ENCODE assay signal across 21 cellular contexts in genomic region chr12:52434096-52434733, GRCh38. TPM values are rescaled to one million over a fixed set of nuclear protein-coding genes. Genes with fewer than 3 reads are reported as not detected.
DNase-seq lines count a peak whose midpoint lies in the region; ATAC-seq and TF ChIP-seq lines count a peak whose summit lies in the region.
"Had no signal": no experiment of that assay in that cellular context is flagged by ENCODE, and none has a peak within 500 bp of the region (broad histone marks: within the 10 kb centered on the region; RNA-seq: fewer than 3 reads in every experiment).

Gene KRT75 (minus strand): TSS chr12:52434371. CDS start chr12:52434304, 67 bp downstream.

- H3K27ac ChIP-seq in A673 (ENCODE audit: low read depth, low read length, poor library complexity, severe bottlenecking) (no peak within 1 kb of the TSS), HEK293 (ENCODE audit: extremely low read depth, low read depth, low read length) (no peak within 1 kb of the TSS), WERI-Rb-1 (no peak within 1 kb of the TSS)
- H3K27ac ChIP-seq: stomach, uterus had no signal

- H3K9me3 ChIP-seq in A673 (ENCODE audit: low read depth, low read length, poor library complexity, severe bottlenecking) (no peaks in the 10 kb centered on the region), HEK293 (ENCODE audit: control insufficient read depth, insufficient read depth, low read depth, low read length) (no peaks in the 10 kb centered on the region), WERI-Rb-1 (ENCODE audit: severe bottlenecking) (no peaks in the 10 kb centered on the region)
- H3K9me3 ChIP-seq: stomach, uterus had no signal

- CTCF ChIA-PET in A673 (lab: Charles Lee): no interaction called here
- CTCF ChIA-PET in HEK293 (lab: Yijun Ruan, JAX): no interaction called here

- TF ChIP-seq CTCF in A673 (conservative IDR thresholded peaks at IDR 0.05; ENCODE audit: low read depth, low read length) (no peak), HEK293 (tag by site-specific recombination; IDR thresholded peaks at IDR 0.05) (no peak), fibroblast of mammary gland (conservative IDR thresholded peaks at IDR 0.05; ENCODE audit: control insufficient read depth, insufficient read depth, low read depth, low read length) (no peak), WERI-Rb-1 (IDR thresholded peaks at IDR 0.05; ENCODE audit: low read depth, low read length) (no peak)

- intact Hi-C loops in A673 (cut with micrococcal nuclease; ENCODE audit: unreplicated experiment): no loop called here

- BruUV-seq in A673 (replicated peaks; lab: Mats Ljungman, UMichigan): no TSS peak

- H3K4me3 ChIP-seq in A673 (ENCODE audit: low read depth, low read length, poor library complexity, severe bottlenecking) (no peak within 1 kb of the TSS), HEK293 (ENCODE audit: low read depth, low read length) (no peak within 1 kb of the TSS), fibroblast of mammary gland (ENCODE audit: control insufficient read depth, low read depth, low read length) (no peak within 1 kb of the TSS), WERI-Rb-1 (ENCODE audit: low read depth, low read length) (no peak within 1 kb of the TSS)
- H3K4me3 ChIP-seq: stomach, uterus had no signal

- H3K27me3 ChIP-seq in A673 (replicated peaks; ENCODE audit: insufficient read depth, low read depth, low read length, poor library complexity) (peaks cover 35% of the 10 kb centered on the region), WERI-Rb-1 (ENCODE audit: insufficient read depth, low read depth, severe bottlenecking) (peaks cover 95% of the 10 kb centered on the region)
- H3K27me3 ChIP-seq: uterus had no signal

- DNase-seq in A673 (ENCODE audit: low spot score): peak; percentile 10
- DNase-seq in SW480 (ENCODE audit: low spot score): peak; percentile 43
- peak; percentile 43 for DNase-seq in fibroblast of mammary gland (ENCODE audit: low read depth)
- DNase-seq in WERI-Rb-1: no peak
- DNase-seq in T-helper 9 cell: no peak
- DNase-seq: ACHN; activated CD4-positive, alpha-beta memory T cell treated with anti-CD3 and anti-CD28 coated beads for 36 hours; activated naive CD8-positive, alpha-beta T cell treated with anti-CD3 and anti-CD28 coated beads, Interleukin-2, amount 50 U/mL, for 24 hours; CD4-positive, alpha-beta T cell; foreskin melanocyte; HFFc6; midbrain; MM.1S; NCI-H1930; NCI-H748 treated with DMSO at 0.1 percent for 48 hours; stomach; uterus had no signal

- H3K36me3 ChIP-seq in A673 (ENCODE audit: insufficient read depth, low read length, poor library complexity, severe bottlenecking) (no peaks in the 10 kb centered on the region), HEK293 (ENCODE audit: control insufficient read depth in 2 of 2, insufficient read depth in 1 of 2, low read length in 2 of 2) (no peaks in the 10 kb centered on the region), WERI-Rb-1 (no peaks in the 10 kb centered on the region)
- H3K36me3 ChIP-seq: stomach, uterus had no signal

- POLR2A ChIA-PET in A673 (lab: Charles Lee; ENCODE audit: low non-redundant PET) (no interaction called here), HEK293 (lab: Yijun Ruan, JAX) (no interaction called here)

- H3K4me1 ChIP-seq in A673 (ENCODE audit: insufficient read depth, low read length, poor library complexity, severe bottlenecking) (no peaks in the 10 kb centered on the region), HEK293 (ENCODE audit: control insufficient read depth, insufficient read depth, low read length) (no peaks in the 10 kb centered on the region)
- H3K4me1 ChIP-seq: stomach, uterus had no signal

- no peak for ATAC-seq in HG03196 (IDR thresholded peaks at IDR 0.05; ENCODE audit: unreplicated experiment)
- ATAC-seq in HG02610 (IDR thresholded peaks at IDR 0.05; ENCODE audit: unreplicated experiment): no peak
- ATAC-seq: activated naive CD8-positive, alpha-beta T cell treated with anti-CD3 and anti-CD28 coated beads, Interleukin-2, amount 50 U/mL, for 24 hours had no signal

TF ChIP-seq in HEK293, 187 proteins besides CTCF, POLR2A, EP300 and RAD21 (continues in another document):
- TF ChIP-seq ZNF366 (tag by site-specific recombination; conservative IDR thresholded peaks at IDR 0.05) (peak; percentile 93), ZNF146 (tag by site-specific recombination; IDR thresholded peaks at IDR 0.05) (no peak), KLF1 (tag by site-specific recombination; IDR thresholded peaks at IDR 0.05) (no peak), ZNF488 (tag by site-specific recombination; IDR thresholded peaks at IDR 0.05) (no peak), ZNF529 (tag by site-specific recombination; IDR thresholded peaks at IDR 0.05; ENCODE audit: insufficient replicate concordance) (no peak), ZNF16 (tag by site-specific recombination; IDR thresholded peaks at IDR 0.05; ENCODE audit: low read depth) (no peak), ZNF157 (tag by site-specific recombination; IDR thresholded peaks at IDR 0.05) (no peak), PRDM1 (tag by site-specific recombination; IDR thresholded peaks at IDR 0.05) (no peak), ZNF169 (tag by site-specific recombination; IDR thresholded peaks at IDR 0.05) (no peak), ZNF514 (tag by site-specific recombination; IDR thresholded peaks at IDR 0.05) (no peak), ZBTB6 (tag by site-specific recombination; IDR thresholded peaks at IDR 0.05) (no peak), SCRT1 (tag by site-specific recombination; IDR thresholded peaks at IDR 0.05; ENCODE audit: borderline replicate concordance) (no peak), ZNF544 (tag by site-specific recombination; IDR thresholded peaks at IDR 0.05) (no peak), GFI1B (tag by site-specific recombination; IDR thresholded peaks at IDR 0.05) (no peak), ZNF26 (tag by site-specific recombination; IDR thresholded peaks at IDR 0.05) (no peak), KLF8 (tag by site-specific recombination; IDR thresholded peaks at IDR 0.05) (0 out of 2 replicates have a peak, but pooled peaks have one; percentile 55), ZNF211 (tag by site-specific recombination; IDR thresholded peaks at IDR 0.05; ENCODE audit: low read depth) (no peak), ZNF558 (tag by site-specific recombination; IDR thresholded peaks at IDR 0.05) (peak; percentile 59; the same call in 1 of the 2 replicates), ZNF768 (tag by site-specific recombination; IDR thresholded peaks at IDR 0.05) (no peak), ZNF561 (tag by site-specific recombination; IDR thresholded peaks at IDR 0.05; ENCODE audit: borderline replicate concordance) (no peak)
- TF ChIP-seq, protein P1, sequence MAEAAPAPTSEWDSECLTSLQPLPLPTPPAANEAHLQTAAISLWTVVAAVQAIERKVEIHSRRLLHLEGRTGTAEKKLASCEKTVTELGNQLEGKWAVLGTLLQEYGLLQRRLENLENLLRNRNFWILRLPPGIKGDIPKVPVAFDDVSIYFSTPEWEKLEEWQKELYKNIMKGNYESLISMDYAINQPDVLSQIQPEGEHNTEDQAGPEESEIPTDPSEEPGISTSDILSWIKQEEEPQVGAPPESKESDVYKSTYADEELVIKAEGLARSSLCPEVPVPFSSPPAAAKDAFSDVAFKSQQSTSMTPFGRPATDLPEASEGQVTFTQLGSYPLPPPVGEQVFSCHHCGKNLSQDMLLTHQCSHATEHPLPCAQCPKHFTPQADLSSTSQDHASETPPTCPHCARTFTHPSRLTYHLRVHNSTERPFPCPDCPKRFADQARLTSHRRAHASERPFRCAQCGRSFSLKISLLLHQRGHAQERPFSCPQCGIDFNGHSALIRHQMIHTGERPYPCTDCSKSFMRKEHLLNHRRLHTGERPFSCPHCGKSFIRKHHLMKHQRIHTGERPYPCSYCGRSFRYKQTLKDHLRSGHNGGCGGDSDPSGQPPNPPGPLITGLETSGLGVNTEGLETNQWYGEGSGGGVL (tag by site-specific recombination; IDR thresholded peaks at IDR 0.05): peak; percentile 78

RNA-seq across cellular contexts. Expression of gene KRT75, which starts in this region (rescaled TPM):
- total RNA-seq in A673 (2021): not detected in 2 replicates
- total RNA-seq: activated CD4-positive, alpha-beta memory T cell treated with anti-CD3 and anti-CD28 coated beads for 36 hours; CD4-positive, alpha-beta T cell; HFFc6; RPMI7951; stomach; uterus had no signal

Comparison
In these comparisons a context has a peak if more than half of its experiments do, and no peak if none do; other contexts are left out.
1. Peak in DNase-seq in A673; RNA of the gene not detected or under 1 TPM.
2. DNase-seq: peak in SW480 (single experiment) and fibroblast of mammary gland (single experiment); none in WERI-Rb-1 (single experiment) and T-helper 9 cell (single experiment).